8 cellular contexts compared by ENCODE assay signal in genomic region chr9:128094950-128095544, GRCh38. TPM values are rescaled to one million over a fixed set of nuclear protein-coding genes. Genes with fewer than 3 reads are reported as not detected.
DNase-seq lines count a peak whose midpoint lies in the region; ATAC-seq and TF ChIP-seq lines count a peak whose summit lies in the region.

No MANE protein-coding gene starts in this region.

- no peaks in the 10 kb centered on the region for H3K9me3 Mint-ChIP-seq in HFFc6
- H3K9me3 Mint-ChIP-seq in activated CD8-positive, alpha-beta T cell treated with anti-CD3 and anti-CD28 coated beads, Interleukin-2, amount 10 ng/mL, durations not matched to agents 7 days and 5 days (ENCODE audit: insufficient read depth), result no peaks in the 10 kb centered on the region
- H3K9me3 Mint-ChIP-seq in stimulated activated effector memory CD8-positive, alpha-beta T cell treated with anti-CD3 and anti-CD28 coated beads, Interleukin-12 subunit alpha, Interleukin-12 subunit beta, amount 100 ng/mL, for 72 hours, result no peaks in the 10 kb centered on the region

- no peaks in the 10 kb centered on the region; the same call in none of the 2 replicates for H3K27me3 Mint-ChIP-seq in HFFc6 (ENCODE audit: insufficient read depth)
- no peaks in the 10 kb centered on the region for H3K27me3 Mint-ChIP-seq in activated CD8-positive, alpha-beta T cell treated with anti-CD3 and anti-CD28 coated beads, Interleukin-2, amount 10 ng/mL, durations not matched to agents 7 days and 5 days (ENCODE audit: low read depth)

- no peaks in the 10 kb centered on the region for H3K9me3 ChIP-seq in iPS-18a (ENCODE audit: control insufficient read depth, low read depth, low read length)

- 0 out of 2 replicates have a peak, but pooled peaks cover 9% of the 10 kb centered on the region for H3K36me3 Mint-ChIP-seq in HFFc6 (ENCODE audit: low read depth)
- H3K36me3 Mint-ChIP-seq in activated CD8-positive, alpha-beta T cell treated with anti-CD3 and anti-CD28 coated beads, Interleukin-2, amount 10 ng/mL, durations not matched to agents 7 days and 5 days (ENCODE audit: low read depth), result peaks cover 24% of the 10 kb centered on the region
- no peaks in the 10 kb centered on the region for H3K36me3 Mint-ChIP-seq in stimulated activated effector memory CD8-positive, alpha-beta T cell treated with anti-CD3 and anti-CD28 coated beads, Interleukin-12 subunit alpha, Interleukin-12 subunit beta, amount 100 ng/mL, for 72 hours

- peak overlapping the region; percentile 89 for H3K4me3 Mint-ChIP-seq in HFFc6
- H3K4me3 Mint-ChIP-seq in activated CD8-positive, alpha-beta T cell treated with anti-CD3 and anti-CD28 coated beads, Interleukin-2, amount 10 ng/mL, durations not matched to agents 7 days and 5 days, result no peak overlapping the region
- H3K4me3 Mint-ChIP-seq in stimulated activated effector memory CD8-positive, alpha-beta T cell treated with anti-CD3 and anti-CD28 coated beads, Interleukin-12 subunit alpha, Interleukin-12 subunit beta, amount 100 ng/mL, for 72 hours, result peak overlapping the region; percentile 56

- no peak overlapping the region for H3K9ac ChIP-seq in iPS-18a (ENCODE audit: low read length)

- no peaks in the 10 kb centered on the region for H3K36me3 ChIP-seq in iPS-18a (ENCODE audit: control insufficient read depth, low read depth, low read length)

- ATAC-seq in activated CD8-positive, alpha-beta T cell treated with anti-CD3 and anti-CD28 coated beads, Interleukin-2, amount 10 ng/mL, durations not matched to agents 7 days and 5 days, result no peak
- ATAC-seq in stimulated activated effector memory CD8-positive, alpha-beta T cell treated with anti-CD3 and anti-CD28 coated beads, Interleukin-12 subunit alpha, Interleukin-12 subunit beta, amount 100 ng/mL, for 72 hours, result no peak
- ATAC-seq in GM21381 (IDR thresholded peaks at IDR 0.05; ENCODE audit: unreplicated experiment), result no peak
- no peak for ATAC-seq in GM19395 (IDR thresholded peaks at IDR 0.05; ENCODE audit: unreplicated experiment)

- H3K4me3 ChIP-seq in iPS-18a (ENCODE audit: low read length), result no peak overlapping the region

- no peak for DNase-seq in HFFc6
- DNase-seq in activated CD8-positive, alpha-beta T cell treated with anti-CD3 and anti-CD28 coated beads, Interleukin-2, amount 10 ng/mL, durations not matched to agents 7 days and 5 days, result no peak
- DNase-seq in stimulated activated effector memory CD8-positive, alpha-beta T cell treated with anti-CD3 and anti-CD28 coated beads, Interleukin-12 subunit alpha, Interleukin-12 subunit beta, amount 100 ng/mL, for 72 hours (ENCODE audit: low spot score in 2 of 2), result no peak
- no peak for DNase-seq in NOMO-1 treated with DMSO at 0.1 percent for 48 hours (lab: John Stamatoyannopoulos, UW; ENCODE audit: unreplicated experiment)
- DNase-seq in NCI-H526 treated with DMSO at 0.1 percent for 48 hours (lab: John Stamatoyannopoulos, UW), result no peak

- CTCF ChIA-PET in activated CD8-positive, alpha-beta T cell treated with anti-CD3 and anti-CD28 coated beads, Interleukin-2, amount 10 ng/mL, durations not matched to agents 7 days and 5 days (lab: Charles Lee), result interaction anchor here (1.5 to 4.5 kb wide), 3 partner anchors 8 to 23 kb away, joined by 10 to 30 read pairs (median 22); no protein-coding TSS in a partner anchor

- TF ChIP-seq CTCF in HFFc6 (IDR thresholded peaks at IDR 0.05), result no peak

- H3K4me1 ChIP-seq in iPS-18a (ENCODE audit: control insufficient read depth, low read depth, low read length), result peaks cover 21% of the 10 kb centered on the region

- H3K27ac Mint-ChIP-seq in HFFc6, result peak overlapping the region; percentile 100
- H3K27ac Mint-ChIP-seq in activated CD8-positive, alpha-beta T cell treated with anti-CD3 and anti-CD28 coated beads, Interleukin-2, amount 10 ng/mL, durations not matched to agents 7 days and 5 days, result peak overlapping the region; percentile 79
- peak overlapping the region; percentile 92 for H3K27ac Mint-ChIP-seq in stimulated activated effector memory CD8-positive, alpha-beta T cell treated with anti-CD3 and anti-CD28 coated beads, Interleukin-12 subunit alpha, Interleukin-12 subunit beta, amount 100 ng/mL, for 72 hours

- H3K27me3 ChIP-seq in iPS-18a (ENCODE audit: control insufficient read depth, insufficient read depth, low read length), result no peaks in the 10 kb centered on the region

- H3K4me1 Mint-ChIP-seq in HFFc6 (ENCODE audit: low read depth), result peaks cover 82% of the 10 kb centered on the region
- peaks cover 78% of the 10 kb centered on the region for H3K4me1 Mint-ChIP-seq in activated CD8-positive, alpha-beta T cell treated with anti-CD3 and anti-CD28 coated beads, Interleukin-2, amount 10 ng/mL, durations not matched to agents 7 days and 5 days (ENCODE audit: low read depth)
- peaks cover 71% of the 10 kb centered on the region for H3K4me1 Mint-ChIP-seq in stimulated activated effector memory CD8-positive, alpha-beta T cell treated with anti-CD3 and anti-CD28 coated beads, Interleukin-12 subunit alpha, Interleukin-12 subunit beta, amount 100 ng/mL, for 72 hours

- peak overlapping the region; percentile 22 for H3K27ac ChIP-seq in iPS-18a (ENCODE audit: low read length)

- POLR2A ChIA-PET in activated CD8-positive, alpha-beta T cell treated with anti-CD3 and anti-CD28 coated beads, Interleukin-2, amount 10 ng/mL, durations not matched to agents 7 days and 5 days (lab: Charles Lee), result interaction anchor here (2.8 kb wide), 1 partner anchor 28 kb away, joined by 12 read pairs; the partner anchor contains the start of genes NAIF1 and SLC25A25

RNA-seq across cellular contexts. Expression of gene SLC25A25, which starts 27.0 kb away (rescaled TPM):
- total RNA-seq in HFFc6 (2021; fragmentation: NEBNext Ultra II Directional; extraction: Animal tissue kit (Norgen Biotek cat#: 25700)), result 10 to 100 TPM; 16.5 to 20.7 (median 18.4) TPM
- total RNA-seq in activated CD8-positive, alpha-beta T cell treated with anti-CD3 and anti-CD28 coated beads, Interleukin-2, amount 10 ng/mL, durations not matched to agents 7 days and 5 days, result 10 to 100 TPM; 17.2 to 19.2 TPM

RNA-seq across cellular contexts. Expression of gene NAIF1, which starts 27.9 kb away (rescaled TPM):
- 10 to 100 TPM in 3 of 6 experiments, 1 to 10 TPM in 3; 8.7 to 11.5 (median 9.8) TPM for total RNA-seq in HFFc6 (2021; fragmentation: NEBNext Ultra II Directional; extraction: Animal tissue kit (Norgen Biotek cat#: 25700))
- total RNA-seq in activated CD8-positive, alpha-beta T cell treated with anti-CD3 and anti-CD28 coated beads, Interleukin-2, amount 10 ng/mL, durations not matched to agents 7 days and 5 days, result 10 to 100 TPM; 13.3 to 15.4 TPM

RNA-seq across cellular contexts. Expression of gene PTGES2, which starts 32.5 kb away (rescaled TPM):
- total RNA-seq in HFFc6 (2021; fragmentation: NEBNext Ultra II Directional; extraction: Animal tissue kit (Norgen Biotek cat#: 25700)), result 10 to 100 TPM; 68.5 to 82.8 (median 70.6) TPM
- 10 to 100 TPM; 51.8 to 57.7 TPM for total RNA-seq in activated CD8-positive, alpha-beta T cell treated with anti-CD3 and anti-CD28 coated beads, Interleukin-2, amount 10 ng/mL, durations not matched to agents 7 days and 5 days

RNA-seq across cellular contexts. Expression of gene LCN2, which starts 54.2 kb away (rescaled TPM):
- not detected for total RNA-seq in HFFc6 (2021; fragmentation: NEBNext Ultra II Directional; extraction: Animal tissue kit (Norgen Biotek cat#: 25700))
- total RNA-seq in activated CD8-positive, alpha-beta T cell treated with anti-CD3 and anti-CD28 coated beads, Interleukin-2, amount 10 ng/mL, durations not matched to agents 7 days and 5 days, result not detected
